Comparison of ENCODE assay signal across 18 cellular contexts in genomic region chr1:176811896-176812295, GRCh38.
DNase-seq lines count a peak whose midpoint lies in the region; ATAC-seq, FAIRE-seq and TF ChIP-seq lines count a peak whose summit lies in the region.
"Had no signal": no experiment of that assay in that cellular context is flagged by ENCODE, and none has a peak within 500 bp of the region (broad histone marks: within the 10 kb centered on the region; RNA-seq: fewer than 3 reads in every experiment).

No MANE protein-coding gene starts in this region.

- H3K27ac Mint-ChIP-seq in GM23338 (peak overlapping the region; percentile 74), WTC11 (no peak overlapping the region)
- H3K27ac Mint-ChIP-seq: CD8-positive, alpha-beta memory T cell had no signal

- peak; percentile 63 for DNase-seq in GM23338 (ENCODE audit: low spot score)
- no peak for DNase-seq in WTC11 (ENCODE audit: low spot score)
- DNase-seq in left kidney (ENCODE audit: low read depth, low spot score) = peak; percentile 61
- no peak for DNase-seq in trophoblast cell
- no peak for DNase-seq in mesenteric fat pad (ENCODE audit: low spot score)
- no peak for DNase-seq in pancreas
- DNase-seq in NCI-H69 (lab: John Stamatoyannopoulos, UW) = no peak
- DNase-seq: AML-193; Caco-2; CD8-positive, alpha-beta memory T cell; DMS79; H7 had no signal

- peak overlapping the region; percentile 13 for H2BK120ac ChIP-seq in trophoblast cell (ENCODE audit: insufficient read depth, low read length, poor library complexity)

- H3K27me3 Mint-ChIP-seq in GM23338 (ENCODE audit: insufficient read depth, low read depth, poor library complexity) = no peaks in the 10 kb centered on the region
- no peaks in the 10 kb centered on the region for H3K27me3 Mint-ChIP-seq in WTC11 (ENCODE audit: low read depth)
- H3K27me3 Mint-ChIP-seq: CD8-positive, alpha-beta memory T cell had no signal

- H4K12ac ChIP-seq in trophoblast cell (ENCODE audit: low read depth, low read length) = no peak overlapping the region

- no peaks in the 10 kb centered on the region for H4K20me1 ChIP-seq in GM23338 (replicated peaks; ENCODE audit: insufficient read depth)
- H4K20me1 ChIP-seq: BLaER1 had no signal

- H4K8ac ChIP-seq in trophoblast cell (ENCODE audit: low read depth, low read length) = no peak overlapping the region

- peaks cover 3% of the 10 kb centered on the region; the same call in 1 of the 3 replicates for H3K36me3 Mint-ChIP-seq in GM23338 (ENCODE audit: low read depth)
- peaks cover 7% of the 10 kb centered on the region for H3K36me3 Mint-ChIP-seq in WTC11
- H3K36me3 Mint-ChIP-seq: CD8-positive, alpha-beta memory T cell had no signal

- H2BK5ac ChIP-seq in trophoblast cell (ENCODE audit: low read depth, low read length, poor library complexity) = no peak overlapping the region

- H3K9me3 ChIP-seq in trophoblast cell (ENCODE audit: insufficient read depth, low read depth, low read length) (peaks cover 2% of the 10 kb centered on the region), pancreas (no peaks in the 10 kb centered on the region)
- H3K9me3 ChIP-seq: A549, BLaER1, Caco-2 had no signal

- H3K27ac ChIP-seq in GM23338 (ENCODE audit: low read depth) = peak overlapping the region; percentile 65; the same call in 1 of the 2 replicates
- H3K27ac ChIP-seq in trophoblast cell (ENCODE audit: low read depth, low read length) = no peak overlapping the region
- no peak overlapping the region for H3K27ac ChIP-seq in pancreas
- H3K27ac ChIP-seq: A549, BLaER1, HL-60 had no signal

- TF ChIP-seq CTCF in GM23338 (conservative IDR thresholded peaks at IDR 0.05; ENCODE audit: low read depth in 2 of 2) (no peak), WTC11 (IDR thresholded peaks at IDR 0.05) (no peak), pancreas (IDR thresholded peaks at IDR 0.05) (no peak)

- H4K91ac ChIP-seq in trophoblast cell (ENCODE audit: low read depth, low read length) = no peak overlapping the region

- POLR2A ChIA-PET in WTC11 (lab: Charles Lee) = no interaction called here

- H3K18ac ChIP-seq in trophoblast cell (ENCODE audit: low read length) = no peak overlapping the region

- peaks cover 2% of the 10 kb centered on the region for H3K79me1 ChIP-seq in trophoblast cell (ENCODE audit: low read length)

- H3K9me3 Mint-ChIP-seq in GM23338 = peaks cover 4% of the 10 kb centered on the region; the same call in 1 of the 3 replicates
- peaks cover 12% of the 10 kb centered on the region for H3K9me3 Mint-ChIP-seq in WTC11

- H3K4me3 ChIP-seq in GM23338 (no peak overlapping the region), trophoblast cell (ENCODE audit: low read depth, low read length) (no peak overlapping the region), pancreas (no peak overlapping the region)
- H3K4me3 ChIP-seq: A549, BLaER1, K562 had no signal

- H3K9ac ChIP-seq in trophoblast cell (ENCODE audit: low read length) = no peak overlapping the region
- H3K9ac ChIP-seq: BLaER1 had no signal

- H3K23ac ChIP-seq in trophoblast cell (ENCODE audit: low read length) = no peak overlapping the region

- H3K4me1 ChIP-seq in GM23338 (ENCODE audit: insufficient read depth) (peaks cover 42% of the 10 kb centered on the region), trophoblast cell (ENCODE audit: control insufficient read depth in 1 of 2, insufficient read depth in 2 of 2, low read length in 2 of 2) (peaks cover 4 to 8% of the 10 kb centered on the region in 2 experiments), pancreas (no peaks in the 10 kb centered on the region)
- H3K4me1 ChIP-seq: A549, BLaER1, Caco-2 had no signal

- H3K14ac ChIP-seq in trophoblast cell (ENCODE audit: low read length) = no peak overlapping the region

- no peak overlapping the region for H3K4me3 Mint-ChIP-seq in GM23338
- no peak overlapping the region for H3K4me3 Mint-ChIP-seq in WTC11
- H3K4me3 Mint-ChIP-seq: CD8-positive, alpha-beta memory T cell had no signal

- no peaks in the 10 kb centered on the region; the same call in 1 of the 2 replicates for H3K9me2 ChIP-seq in GM23338 (ENCODE audit: insufficient read depth)

- no peaks in the 10 kb centered on the region for H3K79me2 ChIP-seq in GM23338 (replicated peaks; ENCODE audit: insufficient read depth)
- no peaks in the 10 kb centered on the region for H3K79me2 ChIP-seq in trophoblast cell (ENCODE audit: control insufficient read depth, insufficient read depth, low read length, poor library complexity)

- peaks cover 31% of the 10 kb centered on the region for H3K4me1 Mint-ChIP-seq in GM23338
- H3K4me1 Mint-ChIP-seq in WTC11 = peaks cover 35% of the 10 kb centered on the region
- H3K4me1 Mint-ChIP-seq: CD8-positive, alpha-beta memory T cell had no signal

- intact Hi-C loops in pancreas (cut with DNase I) = no loop called here

- H2BK12ac ChIP-seq in trophoblast cell (ENCODE audit: low read length) = no peak overlapping the region

- H3K27me3 ChIP-seq in GM23338 (ENCODE audit: insufficient read depth) (no peaks in the 10 kb centered on the region), trophoblast cell (ENCODE audit: insufficient read depth, low read length) (no peaks in the 10 kb centered on the region), pancreas (no peaks in the 10 kb centered on the region)
- H3K27me3 ChIP-seq: BLaER1 had no signal

- CTCF ChIA-PET in WTC11 (lab: Charles Lee) = interaction anchor here (0.6 to 1.2 kb wide), 2 partner anchors 10 to 69 kb away, joined by 3 read pairs; no protein-coding TSS in a partner anchor

- H3K4me2 ChIP-seq in GM23338 = peak overlapping the region; percentile 3
- no peak overlapping the region for H3K4me2 ChIP-seq in trophoblast cell (ENCODE audit: low read length)
- H3K4me2 ChIP-seq: A549, BLaER1 had no signal

- no peak overlapping the region for H3K4ac ChIP-seq in trophoblast cell (ENCODE audit: low read depth, low read length)

- no peaks in the 10 kb centered on the region for H3F3A ChIP-seq in GM23338 (replicated peaks; ENCODE audit: low read depth)

- H2AK5ac ChIP-seq in trophoblast cell (ENCODE audit: low read length) = no peak overlapping the region

- no CpG with 5 or more reads among the region's 3 CpGs for WGBS in trophoblast cell (ENCODE audit: extremely low coverage, insufficient coverage, insufficient read length)
- WGBS in pancreas, 2 donors = 47 to 56% methylated on average over 3 of the region's 3 CpGs

- FAIRE-seq in pancreas (lab: Jason Lieb, UNC) = no peak
- FAIRE-seq: A549, GM12892, K562 had no signal

- H3K36me3 ChIP-seq in GM23338 (ENCODE audit: insufficient read depth) (no peaks in the 10 kb centered on the region), trophoblast cell (ENCODE audit: control insufficient read depth in 1 of 2, insufficient read depth in 2 of 2, low read length in 2 of 2) (peaks cover 0 to 4% of the 10 kb centered on the region in 2 experiments), pancreas (no peaks in the 10 kb centered on the region)
- H3K36me3 ChIP-seq: BLaER1 had no signal

- H2AFZ ChIP-seq in GM23338 (no peak overlapping the region), trophoblast cell (ENCODE audit: insufficient read depth, low read length, poor library complexity) (no peak overlapping the region)

- ATAC-seq in GM23338 (no peak), WTC11 (peak; percentile 27; the same call in 1 of the 2 replicates), pancreas (no peak)
- no peak for ATAC-seq in activated CD4-positive, CD25-positive, alpha-beta regulatory T cell treated with anti-CD3 and anti-CD28 coated beads, Interleukin-2, amount 50 U/mL, for 24 hours
- ATAC-seq: A549, K562 had no signal

TF ChIP-seq in GM23338, 12 proteins besides CTCF, POLR2A, EP300 and RAD21 (continues in another document):
- TF ChIP-seq ETS1 (IDR thresholded peaks at IDR 0.05) = no peak

TF ChIP-seq in WTC11, 78 proteins besides CTCF, POLR2A, EP300 and RAD21:
- TF ChIP-seq JUN (CRISPR knock-in tag; IDR thresholded peaks at IDR 0.05) (no peak), EMX1 (CRISPR knock-in tag; IDR thresholded peaks at IDR 0.05) (no peak), E2F4 (CRISPR knock-in tag; IDR thresholded peaks at IDR 0.05; ENCODE audit: borderline replicate concordance, low read depth) (no peak), TP53 (CRISPR knock-in tag; IDR thresholded peaks at IDR 0.05) (no peak), ATF3 (CRISPR knock-in tag; conservative IDR thresholded peaks at IDR 0.05) (no peak), FOXP1 (CRISPR knock-in tag; IDR thresholded peaks at IDR 0.05; ENCODE audit: borderline replicate concordance) (no peak), ZNF219 (CRISPR knock-in tag; IDR thresholded peaks at IDR 0.05; ENCODE audit: borderline replicate concordance) (no peak), NFE2L1 (CRISPR knock-in tag; IDR thresholded peaks at IDR 0.05) (no peak), TEAD4 (CRISPR knock-in tag; IDR thresholded peaks at IDR 0.05) (no peak), GRHL2 (CRISPR knock-in tag; IDR thresholded peaks at IDR 0.05; ENCODE audit: insufficient replicate concordance, severe bottlenecking) (no peak)

Comparison
In these comparisons a context has a peak if more than half of its experiments do, and no peak if none do; other contexts are left out.
1. DNase-seq: peak in GM23338 (single experiment) and left kidney (single experiment); none in WTC11 (single experiment), trophoblast cell (0 of 2), mesenteric fat pad (single experiment), pancreas (0 of 6) and NCI-H69 (single experiment).